In the genomic region with DNA sequence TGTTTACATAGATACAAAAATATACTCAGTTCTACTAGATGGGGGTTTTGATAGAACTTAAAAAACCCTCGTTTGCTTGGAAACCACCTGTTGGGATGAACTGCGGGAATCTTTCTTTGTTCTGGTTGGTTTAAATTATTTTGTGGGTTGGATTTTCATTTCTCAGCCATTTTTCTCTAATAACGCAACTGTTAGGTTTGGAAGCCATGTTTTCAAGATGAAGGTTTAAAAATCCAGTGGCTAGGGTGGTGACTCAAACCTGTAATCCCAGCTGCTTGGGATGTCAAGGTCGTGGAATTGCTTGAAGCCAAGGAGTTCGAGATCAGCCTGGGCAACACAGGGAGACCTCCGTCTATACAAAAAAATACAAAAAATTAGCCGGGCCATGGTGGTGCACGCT, we compare ENCODE assay signal across 9 cellular contexts. TPM values are rescaled to one million over a fixed set of nuclear protein-coding genes. Genes with fewer than 3 reads are reported as not detected.
DNase-seq lines count a peak whose midpoint lies in the region; FAIRE-seq and TF ChIP-seq lines count a peak whose summit lies in the region.
"Had no signal": no experiment of that assay in that cellular context is flagged by ENCODE, and none has a peak within 500 bp of the region (broad histone marks: within the 10 kb centered on the region; RNA-seq: fewer than 3 reads in every experiment).

No MANE protein-coding gene starts in this region.

- H3K9ac ChIP-seq in colonic mucosa (ENCODE audit: low read depth in 2 of 2, low read length in 2 of 2) = no peak overlapping the region

- H3K9me3 ChIP-seq in DOHH2 (ENCODE audit: control insufficient read depth, insufficient read depth, low read length) (peaks cover 3% of the 10 kb centered on the region; the same call in 1 of the 2 replicates), colonic mucosa (no peaks in the 10 kb centered on the region)

- H3K36me3 ChIP-seq in DOHH2 (ENCODE audit: control insufficient read depth, low read length) (peaks cover 23% of the 10 kb centered on the region), colonic mucosa (no peaks in the 10 kb centered on the region)

- no peaks in the 10 kb centered on the region for H3K9me2 ChIP-seq in DOHH2 (replicated peaks; ENCODE audit: control insufficient read depth, low read length)

- H3K79me2 ChIP-seq in DOHH2 (ENCODE audit: control insufficient read depth, low read length) = peaks cover 63% of the 10 kb centered on the region

- H3K4me1 Mint-ChIP-seq in neural crest cell = peaks cover 37% of the 10 kb centered on the region

- intact Hi-C loops in colonic mucosa (cut with DNase I) = no loop called here

- H3K27me3 ChIP-seq in DOHH2 (ENCODE audit: control insufficient read depth, low read length) = no peaks in the 10 kb centered on the region
- no peaks in the 10 kb centered on the region for H3K27me3 ChIP-seq in colonic mucosa

- no peak for TF ChIP-seq POLR2A in NB4 (IDR thresholded peaks at IDR 0.05; ENCODE audit: extremely low read depth, insufficient read length)

- peak overlapping the region; percentile 67 for H3K4me2 ChIP-seq in DOHH2 (ENCODE audit: low read length)

- H3F3A ChIP-seq in DOHH2 (ENCODE audit: control insufficient read depth, insufficient read depth) = no peaks in the 10 kb centered on the region

- H3K27ac ChIP-seq in DOHH2 (ENCODE audit: low read depth, low read length) (no peak overlapping the region), colonic mucosa (no peak overlapping the region)

- TF ChIP-seq CTCF in DOHH2 (IDR thresholded peaks at IDR 0.05; ENCODE audit: low read depth, low read length, poor library complexity, severe bottlenecking) (no peak), NB4 (IDR thresholded peaks at IDR 0.05; ENCODE audit: low read depth, low read length) (no peak), colonic mucosa (IDR thresholded peaks at IDR 0.05) (no peak), neural crest cell (conservative IDR thresholded peaks at IDR 0.05) (no peak)

- no peak for DNase-seq in NB4 (ENCODE audit: low read depth)
- no peak for DNase-seq in colonic mucosa
- DNase-seq in neural crest cell (ENCODE audit: low read depth, low spot score) = no peak
- DNase-seq in NCI-H748 treated with DMSO at 0.1 percent for 48 hours (lab: John Stamatoyannopoulos, UW) = no peak
- no peak for DNase-seq in frontal cortex (ENCODE audit: low spot score in 2 of 2)
- no peak for DNase-seq in stimulated activated naive CD4-positive, alpha-beta T cell treated with Interleukin-2 at 50 U/mL for 16 hours (lab: John Stamatoyannopoulos, UW)
- DNase-seq in stimulated activated CD4-positive, alpha-beta T cell treated with anti-CD3 and anti-CD28 coated beads, Interleukin-15, amount 100 ng/mL, for 24 hours = no peak
- DNase-seq: stimulated activated CD4-positive, alpha-beta T cell treated with anti-CD3 and anti-CD28 coated beads, Interleukin-4, amount 100 ng/mL, for 4 hours had no signal

- H3K4me1 ChIP-seq in DOHH2 (ENCODE audit: control insufficient read depth, low read length) (peaks cover 27% of the 10 kb centered on the region), colonic mucosa (no peaks in the 10 kb centered on the region)

- H3K27me3 Mint-ChIP-seq in neural crest cell (ENCODE audit: low read depth) = peaks cover 12% of the 10 kb centered on the region

- no peak overlapping the region for H3K27ac Mint-ChIP-seq in neural crest cell (ENCODE audit: unreplicated experiment)

- peak overlapping the region; percentile 97 for H3K4me3 Mint-ChIP-seq in neural crest cell

- no peak for FAIRE-seq in frontal cortex (lab: Jason Lieb, UNC)

- H4K20me1 ChIP-seq in DOHH2 (ENCODE audit: control insufficient read depth, insufficient read depth, low read depth, low read length) = no peaks in the 10 kb centered on the region

- peaks cover 10% of the 10 kb centered on the region for H3K9me3 Mint-ChIP-seq in neural crest cell

- H3K36me3 Mint-ChIP-seq in neural crest cell (ENCODE audit: low read depth) = peaks cover 15% of the 10 kb centered on the region

- H3K4me3 ChIP-seq in DOHH2 (ENCODE audit: low read length) (peak overlapping the region; percentile 92), NB4 (ENCODE audit: low read depth, low read length) (peak overlapping the region; percentile 91), colonic mucosa (peak overlapping the region; percentile 86)

RNA-seq across cellular contexts. Expression of a gene that starts 1.6 kb away (rescaled TPM):
- total RNA-seq in colonic mucosa (10 to 100 TPM; 37.9 to 41.4 TPM), neural crest cell (58.6 and 59.9 TPM in 2 replicates), frontal cortex (117 TPM)
